In the genomic region with DNA sequence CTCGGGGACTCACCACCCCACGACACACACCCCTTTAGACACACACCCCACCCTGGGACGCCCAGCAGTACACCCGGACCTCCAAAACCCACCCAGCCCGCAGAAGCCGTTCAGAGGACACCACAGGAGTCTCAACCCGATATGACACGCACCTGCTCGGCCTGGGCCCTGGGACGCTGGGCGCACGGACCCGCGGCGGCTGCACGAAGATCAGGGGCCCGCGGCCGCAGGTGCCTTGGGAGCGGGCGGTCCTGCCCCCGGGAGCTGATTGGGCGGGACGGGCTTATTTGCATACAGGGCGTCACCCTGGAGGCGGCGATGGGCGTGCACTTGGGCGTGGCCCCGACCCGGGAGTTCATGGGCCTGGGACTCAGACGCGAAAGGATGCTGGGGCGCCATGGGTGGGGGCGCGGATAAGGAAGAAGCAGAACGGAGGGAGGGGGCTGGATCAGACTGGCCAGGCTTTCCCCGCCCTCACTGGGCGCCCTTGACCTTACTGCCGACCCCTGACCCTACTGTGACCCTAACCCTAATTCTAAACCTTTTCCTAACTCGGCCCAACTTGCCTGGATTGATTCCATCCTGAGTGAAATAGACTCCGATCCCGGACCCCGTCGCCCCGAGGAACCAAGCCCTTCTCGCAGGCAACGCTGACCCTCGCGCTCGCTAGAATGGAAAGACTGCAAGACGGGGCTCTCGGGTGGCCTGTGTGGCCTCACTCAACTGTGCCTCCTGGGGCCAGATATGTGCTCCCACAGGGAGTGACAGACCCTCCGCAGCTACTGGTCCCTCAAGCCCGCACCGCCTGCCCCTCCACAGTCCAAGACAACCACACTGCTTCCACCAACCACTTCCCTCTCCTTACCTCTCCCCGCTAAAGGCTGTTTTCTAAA, we compare ENCODE assay signal across 8 cellular contexts. TPM values are rescaled to one million over a fixed set of nuclear protein-coding genes. Genes with fewer than 3 reads are reported as not detected.
A peak's percentile ranks its signal among the peaks of the same experiment; 100 is the strongest.
DNase-seq lines count a peak whose midpoint lies in the region; ATAC-seq and TF ChIP-seq lines count a peak whose summit lies in the region.

MEF2B (minus strand) TSS at position 211 of the 893 bp plus-strand sequence. CDS start 19,528 bp downstream, outside the sequence.

- H3K4me3 ChIP-seq in ovary, result no peak within 1 kb of the TSS
- H3K4me3 ChIP-seq in thyroid gland (replicated peaks in 1 of 3), result peak within 1 kb of the TSS in 1 of 3 donors; percentile 14

- H3K27ac Mint-ChIP-seq in CD4-positive, alpha-beta T cell, result no peak within 1 kb of the TSS

- H3K4me1 Mint-ChIP-seq in CD4-positive, alpha-beta T cell (ENCODE audit: low read depth), result peaks cover 21% of the 10 kb centered on the region

- no peak within 1 kb of the TSS for H3K27ac ChIP-seq in CD4-positive, alpha-beta T cell (ENCODE audit: low read depth, low read length)
- H3K27ac ChIP-seq in ovary (no peak within 1 kb of the TSS), thyroid gland (no peak within 1 kb of the TSS)

- 10 to 16% (median 14%) methylated on average over 53 to 57 of the region's 57 CpGs for WGBS in ovary, 3 donors
- WGBS in thyroid gland, 2 donors, result 26 to 27% methylated on average over 29 to 34 of the region's 57 CpGs

- H3K27me3 ChIP-seq in CD4-positive, alpha-beta T cell (ENCODE audit: control insufficient read depth, insufficient read depth, low read length), result no peaks in the 10 kb centered on the region
- no peaks in the 10 kb centered on the region for H3K27me3 ChIP-seq in ovary
- no peaks in the 10 kb centered on the region for H3K27me3 ChIP-seq in thyroid gland

- H3K36me3 Mint-ChIP-seq in CD4-positive, alpha-beta T cell (ENCODE audit: low read depth), result peaks cover 6% of the 10 kb centered on the region

- intact Hi-C loops in CD4-positive, alpha-beta T cell (cut with DNase I, micrococcal nuclease), result no loop called here
- intact Hi-C loops in ovary (cut with DNase I) (loop anchor here in 1 of 4 donors (10.0 kb wide), 1 partner anchor 115 kb away; no protein-coding TSS in a partner anchor), thyroid gland (cut with DNase I) (no loop called here)

- H3K4me3 Mint-ChIP-seq in CD4-positive, alpha-beta T cell, result no peak within 1 kb of the TSS

- H3K36me3 ChIP-seq in ovary (no peaks in the 10 kb centered on the region), thyroid gland (no peaks in the 10 kb centered on the region)

- peaks cover 7% of the 10 kb centered on the region for H3K4me1 ChIP-seq in ovary (ENCODE audit: insufficient read depth)
- H3K4me1 ChIP-seq in thyroid gland, result peaks cover 4 to 10% of the 10 kb centered on the region in 2 donors

- no peak for TF ChIP-seq POLR2A in ovary (IDR thresholded peaks at IDR 0.05)
- no peak for TF ChIP-seq POLR2A in thyroid gland (IDR thresholded peaks at IDR 0.05)

- peak; percentile 99 for ATAC-seq in CD4-positive, alpha-beta T cell (ENCODE audit: poor library complexity)
- peak; percentile 77 for ATAC-seq in GM19372 (IDR thresholded peaks at IDR 0.05; ENCODE audit: low read depth, unreplicated experiment)
- ATAC-seq in HG03565 (IDR thresholded peaks at IDR 0.05; ENCODE audit: unreplicated experiment), result peak; percentile 50

- no peak for TF ChIP-seq EP300 in ovary (IDR thresholded peaks at IDR 0.05)

- no peaks in the 10 kb centered on the region for H3K27me3 Mint-ChIP-seq in CD4-positive, alpha-beta T cell

- TF ChIP-seq CTCF in CD4-positive, alpha-beta T cell (IDR thresholded peaks at IDR 0.05), result no peak
- TF ChIP-seq CTCF in ovary (IDR thresholded peaks at IDR 0.05) (no peak), thyroid gland (IDR thresholded peaks at IDR 0.05) (no peak)

- CTCF ChIA-PET in CD4-positive, alpha-beta T cell (lab: Charles Lee), result interaction anchor here (1.4 kb wide), 1 partner anchor 24 kb away, joined by 4 read pairs; no protein-coding TSS in a partner anchor

- DNase-seq in CD4-positive, alpha-beta T cell, result peak; percentile 52 to 77 (median 68)
- DNase-seq in RKO (ENCODE audit: low spot score), result peak; percentile 80
- DNase-seq in activated gamma-delta T cell (lab: John Stamatoyannopoulos, UW), result peak; percentile 49
- DNase-seq in germinal center (ENCODE audit: low spot score), result peak; percentile 96
- DNase-seq in ovary, result peak; percentile 37 to 81 (median 64)
- DNase-seq in thyroid gland, result peak; percentile 82

- no peaks in the 10 kb centered on the region for H3K9me3 Mint-ChIP-seq in CD4-positive, alpha-beta T cell

- no peaks in the 10 kb centered on the region for H3K9me3 ChIP-seq in CD4-positive, alpha-beta T cell (ENCODE audit: control insufficient read depth, low read length)
- no peaks in the 10 kb centered on the region for H3K9me3 ChIP-seq in ovary
- H3K9me3 ChIP-seq in thyroid gland, result no peaks in the 10 kb centered on the region

- POLR2A ChIA-PET in CD4-positive, alpha-beta T cell (lab: Charles Lee), result interaction anchor here (0.9 to 1.1 kb wide), 2 partner anchors 14 to 29 kb away, joined by 3 read pairs; no protein-coding TSS in a partner anchor

RNA-seq across cellular contexts. Expression of gene MEF2B, which starts in this region (rescaled TPM):
- 1 to 10 TPM; 1.9 to 3.0 TPM for total RNA-seq in CD4-positive, alpha-beta T cell
- total RNA-seq in ovary (1 to 10 TPM in 4 of 7 donors, under 1 TPM in 2, not detected in 1; 0.46 to 3.6 (median 2.1) TPM), thyroid gland (1 to 10 TPM in 1 of 4 donors, under 1 TPM in 1, not detected in 2; 0.67 to 1.5 TPM)
- 1 to 10 TPM in 1 of 2 donors, under 1 TPM in 1; 0.35 to 1.1 TPM for polyA plus RNA-seq in ovary
